In genomic region chr15:23305921-23306320, GRCh38 we compare ENCODE assay signal across 12 cellular contexts. TPM values are rescaled to one million over a fixed set of nuclear protein-coding genes. Genes with fewer than 3 reads are reported as not detected.
DNase-seq lines count a peak whose midpoint lies in the region; ATAC-seq and TF ChIP-seq lines count a peak whose summit lies in the region.
"Not testable (repeated sequence)": the region's sequence is repeated elsewhere in the genome, so short reads cannot be mapped to it uniquely, and the experiment has no call there.
"Had no signal": no experiment of that assay in that cellular context is flagged by ENCODE, and none has a peak within 500 bp of the region (broad histone marks: within the 10 kb centered on the region; RNA-seq: fewer than 3 reads in every experiment).

No MANE protein-coding gene starts in this region.

- not testable (repeated sequence) for H3K27me3 ChIP-seq in CD4-positive, alpha-beta T cell (ENCODE audit: control insufficient read depth, insufficient read depth, low read length)

- H3K27ac Mint-ChIP-seq in CD4-positive, alpha-beta T cell; IgD-negative memory B cell; activated CD4-positive, alpha-beta memory T cell treated with anti-CD3 and anti-CD28 coated beads, Interleukin-2, amount 10 ng/mL, durations not matched to agents 7 days and 5 days; stimulated activated naive CD8-positive, alpha-beta T cell treated with anti-CD3 and anti-CD28 coated beads, Interleukin-15, Interleukin-2, amounts not matched to agents 100 ng/mL and 50 ng/mL, for 24 hours: not testable (repeated sequence)
- H3K27ac Mint-ChIP-seq in activated naive CD4-positive, alpha-beta T cell treated with anti-CD3 and anti-CD28 coated beads, Interleukin-2, amount 50 U/mL, for 24 hours: peak overlapping the region; percentile 80
- peak overlapping the region; percentile 85 to 93 for H3K27ac Mint-ChIP-seq in effector memory CD8-positive, alpha-beta T cell
- H3K27ac Mint-ChIP-seq in naive thymus-derived CD8-positive, alpha-beta T cell: peak overlapping the region in 4 of 10 donors; percentile 8 to 88 (median 40)

- not testable (repeated sequence) for H3K9me3 Mint-ChIP-seq in CD4-positive, alpha-beta T cell; IgD-negative memory B cell; activated CD4-positive, alpha-beta memory T cell treated with anti-CD3 and anti-CD28 coated beads, Interleukin-2, amount 10 ng/mL, durations not matched to agents 7 days and 5 days; activated naive CD4-positive, alpha-beta T cell treated with anti-CD3 and anti-CD28 coated beads, Interleukin-2, amount 50 U/mL, for 24 hours; effector memory CD8-positive, alpha-beta T cell; naive thymus-derived CD8-positive, alpha-beta T cell; stimulated activated naive CD8-positive, alpha-beta T cell treated with anti-CD3 and anti-CD28 coated beads, Interleukin-15, Interleukin-2, amounts not matched to agents 100 ng/mL and 50 ng/mL, for 24 hours

- H3K36me3 Mint-ChIP-seq in CD4-positive, alpha-beta T cell (ENCODE audit: low read depth): peaks cover 45% of the 10 kb centered on the region
- not testable (repeated sequence) for H3K36me3 Mint-ChIP-seq in IgD-negative memory B cell; activated naive CD4-positive, alpha-beta T cell treated with anti-CD3 and anti-CD28 coated beads, Interleukin-2, amount 50 U/mL, for 24 hours
- H3K36me3 Mint-ChIP-seq in activated CD4-positive, alpha-beta memory T cell treated with anti-CD3 and anti-CD28 coated beads, Interleukin-2, amount 10 ng/mL, durations not matched to agents 7 days and 5 days (ENCODE audit: low read depth): peaks cover 15% of the 10 kb centered on the region
- peaks cover 27% of the 10 kb centered on the region for H3K36me3 Mint-ChIP-seq in effector memory CD8-positive, alpha-beta T cell (ENCODE audit: insufficient read depth)
- H3K36me3 Mint-ChIP-seq in naive thymus-derived CD8-positive, alpha-beta T cell: peaks cover 0 to 42% (median 6%) of the 10 kb centered on the region in 3 donors
- H3K36me3 Mint-ChIP-seq in stimulated activated naive CD8-positive, alpha-beta T cell treated with anti-CD3 and anti-CD28 coated beads, Interleukin-15, Interleukin-2, amounts not matched to agents 100 ng/mL and 50 ng/mL, for 24 hours (ENCODE audit: low read depth): peaks cover 38% of the 10 kb centered on the region

- TF ChIP-seq CTCF in CD4-positive, alpha-beta T cell (IDR thresholded peaks at IDR 0.05): not testable (repeated sequence)

- H3K4me1 Mint-ChIP-seq in CD4-positive, alpha-beta T cell (ENCODE audit: low read depth): peaks cover 40% of the 10 kb centered on the region
- peaks cover 9 to 28% (median 11%) of the 10 kb centered on the region in 3 donors for H3K4me1 Mint-ChIP-seq in IgD-negative memory B cell
- H3K4me1 Mint-ChIP-seq in activated CD4-positive, alpha-beta memory T cell treated with anti-CD3 and anti-CD28 coated beads, Interleukin-2, amount 10 ng/mL, durations not matched to agents 7 days and 5 days: peaks cover 25% of the 10 kb centered on the region
- H3K4me1 Mint-ChIP-seq in activated naive CD4-positive, alpha-beta T cell treated with anti-CD3 and anti-CD28 coated beads, Interleukin-2, amount 50 U/mL, for 24 hours: peaks cover 43% of the 10 kb centered on the region
- H3K4me1 Mint-ChIP-seq in effector memory CD8-positive, alpha-beta T cell (ENCODE audit: low read depth in 2 of 2): peaks cover 32 to 33% of the 10 kb centered on the region in 2 donors
- peaks cover 20 to 46% (median 34%) of the 10 kb centered on the region in 4 donors for H3K4me1 Mint-ChIP-seq in naive thymus-derived CD8-positive, alpha-beta T cell
- H3K4me1 Mint-ChIP-seq in stimulated activated naive CD8-positive, alpha-beta T cell treated with anti-CD3 and anti-CD28 coated beads, Interleukin-15, Interleukin-2, amounts not matched to agents 100 ng/mL and 50 ng/mL, for 24 hours (ENCODE audit: low read depth): peaks cover 30% of the 10 kb centered on the region

- CTCF ChIA-PET in CD4-positive, alpha-beta T cell (lab: Charles Lee); activated CD4-positive, alpha-beta memory T cell treated with anti-CD3 and anti-CD28 coated beads, Interleukin-2, amount 10 ng/mL, durations not matched to agents 7 days and 5 days (lab: Charles Lee): not testable (repeated sequence)

- ATAC-seq in CD4-positive, alpha-beta T cell (ENCODE audit: poor library complexity); effector memory CD8-positive, alpha-beta T cell (replicated peaks); naive thymus-derived CD8-positive, alpha-beta T cell: not testable (repeated sequence)

- H3K27ac ChIP-seq in CD4-positive, alpha-beta T cell (ENCODE audit: low read depth, low read length): not testable (repeated sequence)

- H3K4me3 Mint-ChIP-seq in CD4-positive, alpha-beta T cell: peak overlapping the region; percentile 13
- H3K4me3 Mint-ChIP-seq in IgD-negative memory B cell: peak overlapping the region in 3 of 4 donors; percentile 22 to 54 (median 40)
- H3K4me3 Mint-ChIP-seq in activated CD4-positive, alpha-beta memory T cell treated with anti-CD3 and anti-CD28 coated beads, Interleukin-2, amount 10 ng/mL, durations not matched to agents 7 days and 5 days: peak overlapping the region; percentile 21
- peak overlapping the region; percentile 41 for H3K4me3 Mint-ChIP-seq in activated naive CD4-positive, alpha-beta T cell treated with anti-CD3 and anti-CD28 coated beads, Interleukin-2, amount 50 U/mL, for 24 hours
- H3K4me3 Mint-ChIP-seq in effector memory CD8-positive, alpha-beta T cell: peak overlapping the region; percentile 14 to 90
- H3K4me3 Mint-ChIP-seq in naive thymus-derived CD8-positive, alpha-beta T cell: peak overlapping the region in 8 of 10 donors; percentile 21 to 92 (median 56)
- peak overlapping the region; percentile 3 for H3K4me3 Mint-ChIP-seq in stimulated activated naive CD8-positive, alpha-beta T cell treated with anti-CD3 and anti-CD28 coated beads, Interleukin-15, Interleukin-2, amounts not matched to agents 100 ng/mL and 50 ng/mL, for 24 hours

- not testable (repeated sequence) for H3K9me3 ChIP-seq in CD4-positive, alpha-beta T cell (ENCODE audit: control insufficient read depth, low read length)

- intact Hi-C loops in CD4-positive, alpha-beta T cell (cut with DNase I, micrococcal nuclease): not testable (repeated sequence)

- POLR2A ChIA-PET in CD4-positive, alpha-beta T cell (lab: Charles Lee); activated CD4-positive, alpha-beta memory T cell treated with anti-CD3 and anti-CD28 coated beads, Interleukin-2, amount 10 ng/mL, durations not matched to agents 7 days and 5 days (lab: Charles Lee); naive thymus-derived CD8-positive, alpha-beta T cell (lab: Charles Lee): not testable (repeated sequence)

- not testable (repeated sequence) for DNase-seq in CD4-positive, alpha-beta T cell; activated CD4-positive, alpha-beta memory T cell treated with anti-CD3 and anti-CD28 coated beads, Interleukin-2, amount 10 ng/mL, durations not matched to agents 7 days and 5 days; effector memory CD8-positive, alpha-beta T cell; naive thymus-derived CD8-positive, alpha-beta T cell
- peak; percentile 75 for DNase-seq in RPMI8226

- not testable (repeated sequence) for H3K27me3 Mint-ChIP-seq in CD4-positive, alpha-beta T cell; IgD-negative memory B cell; activated CD4-positive, alpha-beta memory T cell treated with anti-CD3 and anti-CD28 coated beads, Interleukin-2, amount 10 ng/mL, durations not matched to agents 7 days and 5 days; activated naive CD4-positive, alpha-beta T cell treated with anti-CD3 and anti-CD28 coated beads, Interleukin-2, amount 50 U/mL, for 24 hours; effector memory CD8-positive, alpha-beta T cell; naive thymus-derived CD8-positive, alpha-beta T cell; stimulated activated naive CD8-positive, alpha-beta T cell treated with anti-CD3 and anti-CD28 coated beads, Interleukin-15, Interleukin-2, amounts not matched to agents 100 ng/mL and 50 ng/mL, for 24 hours

RNA-seq across cellular contexts. Expression of gene GOLGA6L26, which starts 28.1 kb away (rescaled TPM):
- total RNA-seq in CD4-positive, alpha-beta T cell: not detected
- not detected for polyA plus RNA-seq in IgD-negative memory B cell
- not detected for total RNA-seq in activated CD4-positive, alpha-beta memory T cell treated with anti-CD3 and anti-CD28 coated beads, Interleukin-2, amount 10 ng/mL, durations not matched to agents 7 days and 5 days
- not detected for total RNA-seq in naive thymus-derived CD8-positive, alpha-beta T cell
- polyA plus RNA-seq in naive thymus-derived CD8-positive, alpha-beta T cell: not detected
- total RNA-seq: A172, G401, H4, OCI-LY7 had no signal

RNA-seq across cellular contexts. Expression of gene GOLGA8S, which starts 48.6 kb away (rescaled TPM):
- total RNA-seq in CD4-positive, alpha-beta T cell: under 1 TPM; 0.14 TPM
- polyA plus RNA-seq in IgD-negative memory B cell: not detected
- under 1 TPM; 0.33 to 0.38 TPM for total RNA-seq in activated CD4-positive, alpha-beta memory T cell treated with anti-CD3 and anti-CD28 coated beads, Interleukin-2, amount 10 ng/mL, durations not matched to agents 7 days and 5 days
- total RNA-seq in naive thymus-derived CD8-positive, alpha-beta T cell: under 1 TPM; 0.44 to 0.63 TPM
- polyA plus RNA-seq in naive thymus-derived CD8-positive, alpha-beta T cell: not detected
- total RNA-seq: A172, G401, H4 had no signal

Comparison
In these comparisons a context has a peak if more than half of its experiments do, and no peak if none do; other contexts are left out.
1. H3K4me3 Mint-ChIP-seq: peak in every context shown above with its lines; median percentile 56 in naive thymus-derived CD8-positive, alpha-beta T cell; 52 in effector memory CD8-positive, alpha-beta T cell; 41 in activated naive CD4-positive, alpha-beta T cell treated with anti-CD3 and anti-CD28 coated beads, Interleukin-2, amount 50 U/mL, for 24 hours; 40 in IgD-negative memory B cell; 21 in activated CD4-positive, alpha-beta memory T cell treated with anti-CD3 and anti-CD28 coated beads, Interleukin-2, amount 10 ng/mL, durations not matched to agents 7 days and 5 days; 13 in CD4-positive, alpha-beta T cell; 3 in stimulated activated naive CD8-positive, alpha-beta T cell treated with anti-CD3 and anti-CD28 coated beads, Interleukin-15, Interleukin-2, amounts not matched to agents 100 ng/mL and 50 ng/mL, for 24 hours.